ENCODE assay signal across 8 cellular contexts in the genomic region with DNA sequence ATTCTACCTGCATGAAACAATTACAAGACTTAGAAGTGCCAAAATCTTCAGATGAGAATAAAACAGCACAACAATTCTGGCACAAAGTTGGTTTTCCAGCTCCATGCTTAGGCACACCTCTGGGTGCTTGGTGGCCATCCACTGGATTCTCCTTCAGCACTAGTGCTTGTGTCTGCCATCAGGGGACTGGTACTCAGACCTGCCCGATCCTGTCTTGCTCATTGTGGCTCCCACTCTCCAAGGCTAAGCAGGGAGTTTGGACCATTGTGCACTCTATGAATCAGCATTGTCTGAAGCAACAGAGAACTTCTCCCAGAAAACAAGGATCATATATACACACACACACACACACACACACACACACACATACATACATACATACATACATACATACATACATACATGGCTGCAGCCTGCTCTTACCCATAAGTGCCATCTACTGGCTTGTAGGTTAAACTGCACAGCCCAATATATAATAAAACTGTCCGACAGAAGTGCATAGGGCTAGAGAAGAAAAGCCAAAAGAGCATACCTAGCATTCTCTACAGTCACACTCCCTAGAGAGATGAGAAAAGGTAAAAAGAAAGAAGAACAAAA.
DNase-seq lines count a peak whose midpoint lies in the region; ATAC-seq and TF ChIP-seq lines count a peak whose summit lies in the region.

No MANE protein-coding gene starts in this region.

- H3K4me3 ChIP-seq in Karpas-422 (ENCODE audit: low read length), result no peak overlapping the region
- peak overlapping the region in 1 of 2 experiments; percentile 26; a peak in 1 of 4 replicates for H3K4me3 ChIP-seq in SK-N-SH (ENCODE audit: low read depth in 2 of 2, low read length in 1 of 2)
- no peak overlapping the region for H3K4me3 ChIP-seq in hepatocyte

- TF ChIP-seq CTCF in SK-N-SH (IDR thresholded peaks at IDR 0.05) (peak; percentile 45), hepatocyte (IDR thresholded peaks at IDR 0.05; ENCODE audit: poor library complexity) (peak; percentile 67)

- H2AFZ ChIP-seq in Karpas-422 (ENCODE audit: low read length) (no peak overlapping the region), SK-N-SH (ENCODE audit: low read depth) (no peak overlapping the region), hepatocyte (no peak overlapping the region)

- H3K36me3 ChIP-seq in Karpas-422 (ENCODE audit: insufficient read depth, low read length), result no peaks in the 10 kb centered on the region
- H3K36me3 ChIP-seq in SK-N-SH (replicated peaks in 1 of 2; ENCODE audit: control insufficient read depth in 1 of 2, insufficient read depth in 2 of 2, low read length in 1 of 2), result no peaks in the 10 kb centered on the region
- no peaks in the 10 kb centered on the region for H3K36me3 ChIP-seq in hepatocyte (replicated peaks; ENCODE audit: insufficient read depth, low read depth)

- TF ChIP-seq RAD21 in SK-N-SH (IDR thresholded peaks at IDR 0.05; ENCODE audit: low read length), result peak; percentile 82

- no peaks in the 10 kb centered on the region for H3F3A ChIP-seq in SK-N-SH (replicated peaks; ENCODE audit: insufficient read depth)

- no peak overlapping the region for H3K27ac ChIP-seq in Karpas-422 (ENCODE audit: low read length)
- no peak overlapping the region for H3K27ac ChIP-seq in SK-N-SH (ENCODE audit: low read depth in 2 of 2, low read length in 1 of 2)
- H3K27ac ChIP-seq in hepatocyte, result no peak overlapping the region

- H3K4me2 ChIP-seq in Karpas-422 (ENCODE audit: low read depth, low read length, poor library complexity, severe bottlenecking) (no peak overlapping the region), SK-N-SH (no peak overlapping the region), hepatocyte (no peak overlapping the region)

- 33% methylated on average over 2 of the region's 2 CpGs for WGBS in SK-N-SH (ENCODE audit: low lambda C conversion rate)
- WGBS in hepatocyte (ENCODE audit: low lambda C conversion rate, missing lambda C conversion rate), result 57% methylated on average over 2 of the region's 2 CpGs

- H3K9me3 ChIP-seq in Karpas-422 (ENCODE audit: low read length), result no peaks in the 10 kb centered on the region
- no peaks in the 10 kb centered on the region for H3K9me3 ChIP-seq in SK-N-SH
- H3K9me3 ChIP-seq in hepatocyte (ENCODE audit: low read depth), result no peaks in the 10 kb centered on the region

- POLR2A ChIA-PET in SK-N-SH (lab: Yijun Ruan, JAX), result no interaction called here

- DNase-seq in SIG-M5 treated with dmso at 0.1 percent for 504 hours (lab: John Stamatoyannopoulos, UW; ENCODE audit: unreplicated experiment) (peak; percentile 54), SIG-M5 (lab: John Stamatoyannopoulos, UW) (no peak), Karpas-422 (peak; percentile 77), SK-N-SH (peak; percentile 5), hepatocyte (ENCODE audit: low spot score) (peak; percentile 63), nucleus accumbens (lab: John Stamatoyannopoulos, UW) (no peak)
- DNase-seq in activated CD4-positive, CD25-positive, alpha-beta regulatory T cell treated with anti-CD3 and anti-CD28 coated beads, Interleukin-2, amount 50 U/mL, for 72 hours, result no peak

- CTCF ChIA-PET in SK-N-SH (lab: Yijun Ruan, JAX), result interaction anchor here (0.7 to 4.5 kb wide), 12 partner anchors 12 to 550 kb away, joined by 3 to 40 read pairs (median 3); no protein-coding TSS in a partner anchor

- H3K4me1 ChIP-seq in Karpas-422 (ENCODE audit: low read length) (no peaks in the 10 kb centered on the region), SK-N-SH (ENCODE audit: control insufficient read depth in 1 of 2, insufficient read depth in 2 of 2, low read depth in 1 of 2, low read length in 1 of 2) (peaks cover 0 to 2% of the 10 kb centered on the region in 2 experiments; a peak in 1 of 4 replicates), hepatocyte (ENCODE audit: insufficient read depth) (no peaks in the 10 kb centered on the region)

- no peaks in the 10 kb centered on the region for H4K20me1 ChIP-seq in Karpas-422 (ENCODE audit: insufficient read depth, low read depth, low read length)
- H4K20me1 ChIP-seq in SK-N-SH (ENCODE audit: insufficient read depth), result no peaks in the 10 kb centered on the region
- no peaks in the 10 kb centered on the region for H4K20me1 ChIP-seq in hepatocyte (ENCODE audit: insufficient read depth, poor library complexity, severe bottlenecking)

- no peak overlapping the region for H3K9ac ChIP-seq in Karpas-422 (ENCODE audit: low read length)
- H3K9ac ChIP-seq in SK-N-SH, result no peak overlapping the region

- no peak for TF ChIP-seq EP300 in SK-N-SH (IDR thresholded peaks at IDR 0.05; ENCODE audit: borderline replicate concordance in 1 of 2, low read depth in 1 of 2, low read length in 1 of 2)

- H3K9me2 ChIP-seq in Karpas-422 (replicated peaks; ENCODE audit: insufficient read depth, low read length), result no peaks in the 10 kb centered on the region
- no peaks in the 10 kb centered on the region for H3K9me2 ChIP-seq in SK-N-SH
- no peaks in the 10 kb centered on the region for H3K9me2 ChIP-seq in hepatocyte (replicated peaks; ENCODE audit: insufficient read depth)

- H3K79me2 ChIP-seq in Karpas-422 (ENCODE audit: low read length) (no peaks in the 10 kb centered on the region), SK-N-SH (ENCODE audit: insufficient read depth) (no peaks in the 10 kb centered on the region), hepatocyte (no peaks in the 10 kb centered on the region)

- H3K27me3 ChIP-seq in Karpas-422 (ENCODE audit: low read length) (peaks cover 3% of the 10 kb centered on the region; the same call in 1 of the 2 replicates), SK-N-SH (ENCODE audit: insufficient read depth) (no peaks in the 10 kb centered on the region), hepatocyte (no peaks in the 10 kb centered on the region)

- ATAC-seq in GM21737 (IDR thresholded peaks at IDR 0.05; ENCODE audit: unreplicated experiment), result peak; percentile 78

TF ChIP-seq in SK-N-SH, 30 proteins besides CTCF, POLR2A, EP300 and RAD21:
- TF ChIP-seq NRF1 (IDR thresholded peaks at IDR 0.05; ENCODE audit: low read depth, low read length) (no peak), SMC3 (IDR thresholded peaks at IDR 0.05; ENCODE audit: low read depth, low read length) (peak; percentile 66)

Comparison
In these comparisons a context has a peak if more than half of its experiments do, and no peak if none do; other contexts are left out.
1. DNase-seq: peak in SIG-M5 treated with dmso at 0.1 percent for 504 hours (single experiment), Karpas-422 (single experiment), SK-N-SH (single experiment) and hepatocyte (single experiment); none in SIG-M5 (single experiment), nucleus accumbens (0 of 56) and activated CD4-positive, CD25-positive, alpha-beta regulatory T cell treated with anti-CD3 and anti-CD28 coated beads, Interleukin-2, amount 50 U/mL, for 72 hours (single experiment).